ENCODE assay signal across 1 cellular context in the genomic region with DNA sequence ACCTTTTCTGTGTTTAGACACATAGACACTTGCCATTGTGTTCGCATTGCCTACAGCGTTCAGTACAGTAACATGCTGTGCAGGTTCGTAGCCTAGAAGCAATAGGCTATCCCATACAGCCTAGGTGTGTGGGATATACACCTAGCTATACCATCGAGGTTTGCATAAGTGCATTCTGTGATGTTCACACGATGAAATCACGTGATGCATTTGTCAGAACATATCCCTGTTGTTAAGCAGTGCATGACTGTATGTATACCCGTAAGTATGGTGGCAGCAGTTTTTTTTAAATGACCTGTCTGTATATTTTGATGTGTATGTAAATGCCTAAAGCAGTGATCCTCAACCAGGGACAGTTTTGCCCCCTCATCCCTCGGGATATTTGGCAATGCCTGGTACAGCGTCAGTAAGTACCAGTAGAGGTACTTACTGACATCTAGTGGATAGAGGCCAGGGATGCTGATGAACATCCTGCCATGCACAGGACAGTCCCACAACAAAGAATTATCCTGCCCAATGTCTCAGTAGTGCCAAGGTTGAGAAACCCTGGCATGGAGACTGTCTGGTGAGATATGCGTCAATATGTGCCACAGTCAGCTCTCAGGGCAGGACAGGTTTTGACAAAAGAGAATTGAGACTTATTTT.
TF ChIP-seq lines count a peak whose summit lies in the region.

No MANE protein-coding gene starts in this region.

TF ChIP-seq in GM12878, 131 proteins besides CTCF, POLR2A, EP300 and RAD21 (continued from another document):
- TF ChIP-seq, protein P1, sequence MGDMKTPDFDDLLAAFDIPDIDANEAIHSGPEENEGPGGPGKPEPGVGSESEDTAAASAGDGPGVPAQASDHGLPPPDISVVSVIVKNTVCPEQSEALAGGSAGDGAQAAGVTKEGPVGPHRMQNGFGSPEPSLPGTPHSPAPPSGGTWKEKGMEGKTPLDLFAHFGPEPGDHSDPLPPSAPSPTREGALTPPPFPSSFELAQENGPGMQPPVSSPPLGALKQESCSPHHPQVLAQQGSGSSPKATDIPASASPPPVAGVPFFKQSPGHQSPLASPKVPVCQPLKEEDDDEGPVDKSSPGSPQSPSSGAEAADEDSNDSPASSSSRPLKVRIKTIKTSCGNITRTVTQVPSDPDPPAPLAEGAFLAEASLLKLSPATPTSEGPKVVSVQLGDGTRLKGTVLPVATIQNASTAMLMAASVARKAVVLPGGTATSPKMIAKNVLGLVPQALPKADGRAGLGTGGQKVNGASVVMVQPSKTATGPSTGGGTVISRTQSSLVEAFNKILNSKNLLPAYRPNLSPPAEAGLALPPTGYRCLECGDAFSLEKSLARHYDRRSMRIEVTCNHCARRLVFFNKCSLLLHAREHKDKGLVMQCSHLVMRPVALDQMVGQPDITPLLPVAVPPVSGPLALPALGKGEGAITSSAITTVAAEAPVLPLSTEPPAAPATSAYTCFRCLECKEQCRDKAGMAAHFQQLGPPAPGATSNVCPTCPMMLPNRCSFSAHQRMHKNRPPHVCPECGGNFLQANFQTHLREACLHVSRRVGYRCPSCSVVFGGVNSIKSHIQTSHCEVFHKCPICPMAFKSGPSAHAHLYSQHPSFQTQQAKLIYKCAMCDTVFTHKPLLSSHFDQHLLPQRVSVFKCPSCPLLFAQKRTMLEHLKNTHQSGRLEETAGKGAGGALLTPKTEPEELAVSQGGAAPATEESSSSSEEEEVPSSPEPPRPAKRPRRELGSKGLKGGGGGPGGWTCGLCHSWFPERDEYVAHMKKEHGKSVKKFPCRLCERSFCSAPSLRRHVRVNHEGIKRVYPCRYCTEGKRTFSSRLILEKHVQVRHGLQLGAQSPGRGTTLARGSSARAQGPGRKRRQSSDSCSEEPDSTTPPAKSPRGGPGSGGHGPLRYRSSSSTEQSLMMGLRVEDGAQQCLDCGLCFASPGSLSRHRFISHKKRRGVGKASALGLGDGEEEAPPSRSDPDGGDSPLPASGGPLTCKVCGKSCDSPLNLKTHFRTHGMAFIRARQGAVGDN (IDR thresholded peaks at IDR 0.05), result no peak
- TF ChIP-seq KLF5 (IDR thresholded peaks at IDR 0.05; ENCODE audit: partially characterized antibody), result no peak
- no peak for TF ChIP-seq CREM (IDR thresholded peaks at IDR 0.05; ENCODE audit: low read depth)
- TF ChIP-seq CBX5 (IDR thresholded peaks at IDR 0.05; ENCODE audit: low read depth), result no peak
- no peak for TF ChIP-seq FOS (IDR thresholded peaks at IDR 0.05; ENCODE audit: borderline replicate concordance, extremely low read depth, insufficient read length)
- TF ChIP-seq BACH1 (IDR thresholded peaks at IDR 0.05; ENCODE audit: borderline replicate concordance), result no peak
